10 cellular contexts compared by ENCODE assay signal in the genomic region with DNA sequence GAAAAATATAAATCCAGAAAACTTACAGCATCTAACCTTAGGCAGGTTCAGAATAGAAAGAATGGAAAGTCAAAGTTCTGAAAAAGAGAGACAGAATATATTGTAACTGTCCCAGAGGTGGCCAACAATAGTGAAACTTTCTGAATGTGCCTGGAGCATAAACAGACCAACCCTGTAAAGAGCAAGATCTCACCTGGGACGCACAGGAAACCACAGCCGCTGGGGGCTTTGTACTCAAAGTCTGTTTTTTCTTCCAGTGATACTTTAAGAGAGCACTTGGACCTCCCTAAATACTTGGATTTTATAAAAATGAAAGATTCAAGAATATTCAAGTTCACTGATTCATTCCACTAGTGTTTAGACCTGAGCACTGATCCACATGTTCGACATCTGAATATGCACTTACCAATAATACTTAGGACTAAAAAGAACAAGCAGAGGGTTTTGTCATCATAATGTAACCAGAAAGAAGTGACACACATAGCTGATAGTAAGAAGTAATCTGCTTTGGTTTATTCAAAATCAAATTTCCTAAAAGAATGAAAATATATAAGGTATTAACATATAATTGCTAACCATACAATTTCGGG. TPM values are rescaled to one million over a fixed set of nuclear protein-coding genes. Genes with fewer than 3 reads are reported as not detected.
DNase-seq lines count a peak whose midpoint lies in the region; ATAC-seq and TF ChIP-seq lines count a peak whose summit lies in the region.
"Had no signal": no experiment of that assay in that cellular context is flagged by ENCODE, and none has a peak within 500 bp of the region (broad histone marks: within the 10 kb centered on the region; RNA-seq: fewer than 3 reads in every experiment).

No MANE protein-coding gene starts in this region.

- TF ChIP-seq CTCF in left ventricle myocardium inferior (IDR thresholded peaks at IDR 0.05; ENCODE audit: borderline replicate concordance), result no peak

- H3K27me3 ChIP-seq in left ventricle myocardium inferior (ENCODE audit: low read depth), result no peaks in the 10 kb centered on the region
- H3K27me3 ChIP-seq: gastroesophageal sphincter had no signal

- no peaks in the 10 kb centered on the region for H3K36me3 ChIP-seq in left ventricle myocardium inferior
- H3K36me3 ChIP-seq: gastroesophageal sphincter had no signal

- DNase-seq in effector CD8-positive, alpha-beta T cell (lab: John Stamatoyannopoulos, UW), result peak; percentile 1
- DNase-seq in left ventricle myocardium inferior, result no peak
- DNase-seq in mesenteric fat pad (ENCODE audit: low spot score), result no peak
- DNase-seq in DMS53 (lab: John Stamatoyannopoulos, UW), result no peak
- DNase-seq in NCI-H2081 treated with DMSO at 0.1 percent for 48 hours (lab: John Stamatoyannopoulos, UW), result no peak
- DNase-seq: NCI-H2081 had no signal

- H3K4me3 ChIP-seq in left ventricle myocardium inferior, result no peak overlapping the region
- H3K4me3 ChIP-seq: gastroesophageal sphincter had no signal

- intact Hi-C loops in left ventricle myocardium inferior (cut with micrococcal nuclease), result no loop called here

- TF ChIP-seq POLR2A in GM18505 (IDR thresholded peaks at IDR 0.05; ENCODE audit: borderline replicate concordance, extremely low read depth, insufficient read depth, insufficient read length), result no peak

- no peaks in the 10 kb centered on the region for H3K9me3 ChIP-seq in left ventricle myocardium inferior (replicated peaks)
- H3K9me3 ChIP-seq: gastroesophageal sphincter had no signal

- ATAC-seq in GM18505 (IDR thresholded peaks at IDR 0.05; ENCODE audit: unreplicated experiment) (peak; percentile 86), GM21390 (IDR thresholded peaks at IDR 0.05; ENCODE audit: unreplicated experiment) (peak; percentile 90), HG03432 (IDR thresholded peaks at IDR 0.05; ENCODE audit: unreplicated experiment) (peak; percentile 85)
- ATAC-seq: gastroesophageal sphincter had no signal

- no peaks in the 10 kb centered on the region for H3K4me1 ChIP-seq in left ventricle myocardium inferior
- H3K4me1 ChIP-seq: gastroesophageal sphincter had no signal

- H3K27ac ChIP-seq in left ventricle myocardium inferior (replicated peaks), result no peak overlapping the region
- H3K27ac ChIP-seq: gastroesophageal sphincter had no signal

RNA-seq across cellular contexts. Expression of a gene that starts 35.3 kb away (rescaled TPM):
- total RNA-seq in left ventricle myocardium inferior (2.9 TPM), mesenteric fat pad (13.5 TPM)
